Comparison of ENCODE assay signal across 17 cellular contexts in genomic region chr3:55884491-55885285, GRCh38.
DNase-seq lines count a peak whose midpoint lies in the region; TF ChIP-seq lines count a peak whose summit lies in the region.
"Had no signal": no experiment of that assay in that cellular context is flagged by ENCODE, and none has a peak within 500 bp of the region (broad histone marks: within the 10 kb centered on the region; RNA-seq: fewer than 3 reads in every experiment).

No MANE protein-coding gene starts in this region.

- H3K9me3 ChIP-seq in esophagus (ENCODE audit: control insufficient read depth in 2 of 2, insufficient read depth in 1 of 2, low read depth in 1 of 2, low read length in 1 of 2), result no peaks in the 10 kb centered on the region

- no peaks in the 10 kb centered on the region for H3K36me3 Mint-ChIP-seq in activated T-cell treated with anti-CD3 and anti-CD28 coated beads, Interleukin-2, amount 50 U/mL, for 24 hours (ENCODE audit: low read depth)

- H3K27ac ChIP-seq in RWPE1 (no peak overlapping the region), esophagus (ENCODE audit: low read depth in 2 of 2, low read length in 1 of 2) (peak overlapping the region; percentile 86 to 88), brain microvascular endothelial cell (no peak overlapping the region)
- H3K27ac ChIP-seq: C4-2B, GM23248 had no signal

- no peaks in the 10 kb centered on the region for H3K4me1 Mint-ChIP-seq in activated T-cell treated with anti-CD3 and anti-CD28 coated beads, Interleukin-2, amount 50 U/mL, for 24 hours (ENCODE audit: low read depth)

- 25 to 48% methylated on average over 2 of the region's 2 CpGs for WGBS in esophagus, 2 donors

- DNase-seq in ELR (ENCODE audit: low read depth) (peak; percentile 32), RWPE1 (ENCODE audit: low spot score) (peak; percentile 34), renal cortical epithelial cell (ENCODE audit: low read depth) (peak; percentile 10), GM13977 (ENCODE audit: low spot score) (no peak), brain microvascular endothelial cell (no peak), pons (ENCODE audit: low spot score) (no peak)
- no peak for DNase-seq in activated T-cell treated with anti-CD3 and anti-CD28 coated beads, Interleukin-2, amount 50 U/mL, for 24 hours
- DNase-seq: COR-L47, DMS153, EL, GM23248, NCI-H1436 treated with DMSO at 0.1 percent for 48 hours, NCI-H2107, NCI-H69, SHP77 had no signal

- no peaks in the 10 kb centered on the region for H3K9me3 Mint-ChIP-seq in activated T-cell treated with anti-CD3 and anti-CD28 coated beads, Interleukin-2, amount 50 U/mL, for 24 hours

- POLR2A ChIA-PET in RWPE1 (lab: Yijun Ruan, JAX; ENCODE audit: low non-redundant PET), result no interaction called here

- TF ChIP-seq CTCF in RWPE1 (conservative IDR thresholded peaks at IDR 0.05; ENCODE audit: low read depth) (no peak), GM13977 (IDR thresholded peaks at IDR 0.05; ENCODE audit: extremely low read depth, insufficient read depth, missing control alignments) (no peak), brain microvascular endothelial cell (IDR thresholded peaks at IDR 0.05; ENCODE audit: low read depth, low read length, missing control alignments) (no peak)

- H3K36me3 ChIP-seq in esophagus (ENCODE audit: control insufficient read depth in 2 of 2, insufficient read depth in 2 of 2, low read length in 1 of 2) (no peaks in the 10 kb centered on the region), brain microvascular endothelial cell (replicated peaks) (no peaks in the 10 kb centered on the region)

- no peaks in the 10 kb centered on the region for H3K27me3 Mint-ChIP-seq in activated T-cell treated with anti-CD3 and anti-CD28 coated beads, Interleukin-2, amount 50 U/mL, for 24 hours

- H3K4me3 ChIP-seq in esophagus (ENCODE audit: low read depth in 1 of 2, low read length in 2 of 2), result no peak overlapping the region
- H3K4me3 ChIP-seq in brain microvascular endothelial cell (ENCODE audit: low read depth, low read length), result no peak overlapping the region
- H3K4me3 ChIP-seq: GM23248 had no signal

- in situ Hi-C loops in GM13977 (cut with MboI; ENCODE audit: low pct_unique_long_range_greater_than_20kb, low sequenced_read_pairs, unreplicated experiment), result no loop called here
- in situ Hi-C loops in brain microvascular endothelial cell (cut with HindIII; ENCODE audit: low pct_ligation_motif_present, low sequenced_read_pairs), result no loop called here

- no peak overlapping the region for H3K27ac Mint-ChIP-seq in activated T-cell treated with anti-CD3 and anti-CD28 coated beads, Interleukin-2, amount 50 U/mL, for 24 hours

- H3K4me3 Mint-ChIP-seq in activated T-cell treated with anti-CD3 and anti-CD28 coated beads, Interleukin-2, amount 50 U/mL, for 24 hours, result no peak overlapping the region

- CTCF ChIA-PET in RWPE1 (lab: Yijun Ruan, JAX), result no interaction called here

- H3K27me3 ChIP-seq in esophagus (ENCODE audit: control insufficient read depth in 1 of 2, insufficient read depth in 2 of 2, low read length in 2 of 2), result no peaks in the 10 kb centered on the region
- H3K27me3 ChIP-seq in brain microvascular endothelial cell (replicated peaks), result no peaks in the 10 kb centered on the region

- peaks cover 0 to 2% of the 10 kb centered on the region in 2 donors for H3K4me1 ChIP-seq in esophagus (ENCODE audit: control insufficient read depth in 2 of 2, insufficient read depth in 2 of 2, low read length in 1 of 2)

Comparison
In these comparisons a context has a peak if more than half of its experiments do, and no peak if none do; other contexts are left out.
1. DNase-seq: peak in ELR (single experiment), RWPE1 (single experiment) and renal cortical epithelial cell (single experiment); none in GM13977 (single experiment), activated T-cell treated with anti-CD3 and anti-CD28 coated beads, Interleukin-2, amount 50 U/mL, for 24 hours (single experiment), brain microvascular endothelial cell (single experiment) and pons (single experiment).
2. H3K27ac ChIP-seq: peak in esophagus (2 of 2); none in RWPE1 (single experiment) and brain microvascular endothelial cell (single experiment).